13 cellular contexts compared by ENCODE assay signal in genomic region chr9:106880863-106881262, GRCh38. TPM values are rescaled to one million over a fixed set of nuclear protein-coding genes. Genes with fewer than 3 reads are reported as not detected.
DNase-seq lines count a peak whose midpoint lies in the region; ATAC-seq and TF ChIP-seq lines count a peak whose summit lies in the region.
"Had no signal": no experiment of that assay in that cellular context is flagged by ENCODE, and none has a peak within 500 bp of the region (broad histone marks: within the 10 kb centered on the region; RNA-seq: fewer than 3 reads in every experiment).

No MANE protein-coding gene starts in this region.

- peaks cover 0 to 51% (median 14%) of the 10 kb centered on the region in 5 experiments for H3K9me3 Mint-ChIP-seq in brain
- H3K9me3 Mint-ChIP-seq in glutamatergic neuron (ENCODE audit: unreplicated experiment), result peaks cover 13% of the 10 kb centered on the region
- H3K9me3 Mint-ChIP-seq: naive B cell had no signal

- H3K36me3 ChIP-seq in GM23248 (ENCODE audit: low read depth) (no peaks in the 10 kb centered on the region), psoas muscle (ENCODE audit: insufficient read depth in 1 of 2, low read depth in 1 of 2) (no peaks in the 10 kb centered on the region)

- intact Hi-C loops in psoas muscle (cut with DNase I), result no loop called here

- peak; percentile 76 to 83 (median 80) for ATAC-seq in psoas muscle
- ATAC-seq in HG02938 (IDR thresholded peaks at IDR 0.05; ENCODE audit: unreplicated experiment), result no peak

- peak overlapping the region in 3 of 5 experiments; percentile 64 to 96 (median 90) for H3K27ac Mint-ChIP-seq in brain
- H3K27ac Mint-ChIP-seq in glutamatergic neuron (ENCODE audit: unreplicated experiment), result peak overlapping the region; percentile 53
- H3K27ac Mint-ChIP-seq: naive B cell had no signal

- peak; percentile 54 for DNase-seq in GM23248
- no peak for DNase-seq in glutamatergic neuron
- DNase-seq in psoas muscle, result peak; percentile 73 to 80
- no peak for DNase-seq in NCI-H69 (lab: John Stamatoyannopoulos, UW)
- DNase-seq in medulla oblongata (ENCODE audit: extremely low spot score), result no peak
- DNase-seq in NCI-H1105 treated with DMSO at 0.1 percent for 48 hours (lab: John Stamatoyannopoulos, UW), result no peak
- DNase-seq: activated CD4-positive, alpha-beta T cell treated with anti-CD3 and anti-CD28 coated beads for 4 hours; activated T-cell treated with anti-CD3 and anti-CD28 coated beads, Interleukin-2, amount 50 U/mL, for 48 hours; naive B cell; NCI-H2081 treated with DMSO at 0.1 percent for 48 hours; SW 1271 had no signal

- no peaks in the 10 kb centered on the region for H3K27me3 Mint-ChIP-seq in brain
- H3K27me3 Mint-ChIP-seq in glutamatergic neuron (ENCODE audit: unreplicated experiment), result peaks cover 8% of the 10 kb centered on the region
- H3K27me3 Mint-ChIP-seq: naive B cell had no signal

- in situ Hi-C loops in GM23248 (cut with MboI), result no loop called here

- peaks cover 89% of the 10 kb centered on the region for H3K36me3 Mint-ChIP-seq in brain
- no peaks in the 10 kb centered on the region for H3K36me3 Mint-ChIP-seq in glutamatergic neuron (ENCODE audit: unreplicated experiment)
- H3K36me3 Mint-ChIP-seq: naive B cell had no signal

- H3K79me2 ChIP-seq in GM23248 (ENCODE audit: insufficient read depth), result peaks cover 4% of the 10 kb centered on the region; the same call in 1 of the 2 replicates

- H3K4me3 ChIP-seq in GM23248, result no peak overlapping the region
- peak overlapping the region; percentile 21 for H3K4me3 ChIP-seq in psoas muscle

- H3K9me2 ChIP-seq in GM23248 (ENCODE audit: insufficient read depth), result no peaks in the 10 kb centered on the region

- no peak overlapping the region for H3K4me2 ChIP-seq in GM23248 (ENCODE audit: unreplicated experiment)

- peaks cover 87% of the 10 kb centered on the region for H3K4me1 Mint-ChIP-seq in brain
- H3K4me1 Mint-ChIP-seq in glutamatergic neuron (ENCODE audit: low read depth, unreplicated experiment), result peaks cover 62% of the 10 kb centered on the region
- H3K4me1 Mint-ChIP-seq: naive B cell had no signal

- TF ChIP-seq CTCF in brain (conservative IDR thresholded peaks at IDR 0.05) (no peak), glutamatergic neuron (IDR thresholded peaks at IDR 0.05; ENCODE audit: partially characterized antibody, unreplicated experiment) (no peak), psoas muscle (IDR thresholded peaks at IDR 0.05) (no peak)

- H2AFZ ChIP-seq in GM23248, result no peak overlapping the region

- H3K27ac ChIP-seq in GM23248 (no peak overlapping the region), psoas muscle (peak overlapping the region; percentile 74)

- 72 to 80% methylated on average over 6 of the region's 6 CpGs for WGBS in GM23248 (ENCODE audit: low coverage in 1 of 2, low lambda C conversion rate in 2 of 2, missing lambda C conversion rate in 2 of 2), 2 experiments
- WGBS in psoas muscle, 3 donors, result 24 to 42% (median 25%) methylated on average over 6 of the region's 6 CpGs

- H3K4me3 Mint-ChIP-seq in brain (no peak overlapping the region), glutamatergic neuron (ENCODE audit: unreplicated experiment) (peak overlapping the region; percentile 6)
- H3K4me3 Mint-ChIP-seq: naive B cell had no signal

- peaks cover 26% of the 10 kb centered on the region for H3K4me1 ChIP-seq in GM23248 (ENCODE audit: insufficient read depth)
- peaks cover 98% of the 10 kb centered on the region for H3K4me1 ChIP-seq in psoas muscle

- H3F3A ChIP-seq in GM23248 (ENCODE audit: insufficient read depth), result peaks cover 20% of the 10 kb centered on the region

- no peaks in the 10 kb centered on the region for H4K20me1 ChIP-seq in GM23248 (ENCODE audit: insufficient read depth)

- no peak overlapping the region for H3K9ac ChIP-seq in GM23248

- H3K9me3 ChIP-seq in GM23248 (ENCODE audit: low read depth) (no peaks in the 10 kb centered on the region), psoas muscle (no peaks in the 10 kb centered on the region)

- no peaks in the 10 kb centered on the region for H3K27me3 ChIP-seq in GM23248 (replicated peaks; ENCODE audit: insufficient read depth)
- no peaks in the 10 kb centered on the region for H3K27me3 ChIP-seq in psoas muscle (ENCODE audit: insufficient read depth in 3 of 3, low read length in 2 of 3)

RNA-seq across cellular contexts. Expression of gene ZNF462, which starts 17.9 kb away (rescaled TPM):
- 2.5 and 5.0 TPM in 2 replicates for total RNA-seq in GM23248 (2014; rRNA removed; shearing (Covaris generic))
- polyA plus RNA-seq in GM23248 (2016; fragmentation: Nextera tagmentation; extraction: Ambion mirVana) (1.1 and 1.5 TPM in 2 replicates), brain (ENCODE audit: insufficient read depth, low read depth, low replicate concordance) (5.3 TPM), psoas muscle (1 to 10 TPM; 2.0 to 6.1 (median 2.5) TPM)
- total RNA-seq in glutamatergic neuron (ENCODE audit: unreplicated experiment) (259 TPM), psoas muscle (100 to 1,000 TPM in 1 of 4 donors, 10 to 100 TPM in 3; 16.3 to 102 (median 24.6) TPM)

Comparison
In these comparisons a context has a peak if more than half of its experiments do, and no peak if none do; other contexts are left out.
1. DNase-seq: peak in GM23248 (single experiment) and psoas muscle (2 of 2); none in glutamatergic neuron (single experiment), NCI-H69 (single experiment), medulla oblongata (single experiment) and NCI-H1105 treated with DMSO at 0.1 percent for 48 hours (single experiment).